ENCODE assay signal across 19 cellular contexts in genomic region chr20:9329356-9330092, GRCh38.
DNase-seq lines count a peak whose midpoint lies in the region; ATAC-seq, FAIRE-seq and TF ChIP-seq lines count a peak whose summit lies in the region.
"Had no signal": no experiment of that assay in that cellular context is flagged by ENCODE, and none has a peak within 500 bp of the region (broad histone marks: within the 10 kb centered on the region; RNA-seq: fewer than 3 reads in every experiment).

No MANE protein-coding gene starts in this region.

- H3K4me3 ChIP-seq in Caco-2 (ENCODE audit: low read depth, low read length) (no peak overlapping the region), IMR-90 (ENCODE audit: insufficient read depth, low read depth, low read length) (no peak overlapping the region), K562 (no peak overlapping the region), mucosa of rectum (ENCODE audit: low read length in 2 of 2) (peak overlapping the region in 1 of 2 donors; percentile 20), mammary epithelial cell (replicated peaks in 1 of 3; ENCODE audit: insufficient read depth in 1 of 3, low read depth in 2 of 3, low read length in 3 of 3) (no peak overlapping the region)
- H3K4me3 ChIP-seq: MG63 had no signal

- H3K4ac ChIP-seq in IMR-90 (ENCODE audit: low read depth, low read length), result no peak overlapping the region

- no peak overlapping the region for H4K5ac ChIP-seq in IMR-90 (ENCODE audit: low read depth, low read length)

- H3K36me3 Mint-ChIP-seq in Caco-2 (ENCODE audit: insufficient read depth, unreplicated experiment), result no peaks in the 10 kb centered on the region

- CTCF ChIA-PET in Caco-2 (lab: Charles Lee) (no interaction called here), IMR-90 (lab: Yijun Ruan, JAX) (interaction anchor here (1.1 kb wide), 1 partner anchor 115 kb away, joined by 5 read pairs; no protein-coding TSS in a partner anchor), K562 (lab: Yijun Ruan, JAX; ENCODE audit: low intra/inter-chr PET ratio) (no interaction called here), mammary epithelial cell (lab: Charles Lee; ENCODE audit: low non-redundant PET) (interaction anchor here (0.7 kb wide), 1 partner anchor 163 kb away, joined by 7 read pairs; no protein-coding TSS in a partner anchor)

- no CpG with 5 or more reads among the region's 4 CpGs for WGBS in IMR-90 (ENCODE audit: extremely low coverage in 2 of 2, insufficient read length in 1 of 2), 2 experiments
- WGBS in K562 (ENCODE audit: insufficient coverage, low coverage, missing lambda C conversion rate), result 6% methylated on average over 4 of the region's 4 CpGs
- WGBS in mammary epithelial cell (ENCODE audit: low coverage, missing lambda C conversion rate), result 60% methylated on average over 4 of the region's 4 CpGs

- POLR2A ChIA-PET in Caco-2 (lab: Charles Lee), result interaction anchor here (0.7 kb wide), 1 partner anchor 17 kb away, joined by 3 read pairs; no protein-coding TSS in a partner anchor
- POLR2A ChIA-PET in IMR-90 (lab: Charles Lee; ENCODE audit: unreplicated experiment), result no interaction called here
- POLR2A ChIA-PET in K562 (lab: Yijun Ruan, JAX), result no interaction called here

- DNase-seq in Caco-2, result peak; percentile 57 to 85
- DNase-seq in IMR-90, result no peak
- DNase-seq in K562 (ENCODE audit: extremely low read depth in 1 of 4, low spot score in 3 of 4), result no peak
- no peak for DNase-seq in globus pallidus (ENCODE audit: low spot score)
- no peak for DNase-seq in mammary epithelial cell
- DNase-seq: CD4-positive, alpha-beta T cell; EL; Karpas-422; MG63; NCI-H1048; NCI-H1436 treated with DMSO at 0.1 percent for 48 hours; NCI-H2081; NCI-H510A treated with DMSO at 0.1 percent for 48 hours; SIG-M5 had no signal

- no peak overlapping the region for H4K8ac ChIP-seq in IMR-90 (ENCODE audit: low read depth in 2 of 2, low read length in 2 of 2)

- H3K27ac ChIP-seq in IMR-90 (ENCODE audit: insufficient read depth, low read length), result no peak overlapping the region
- H3K27ac ChIP-seq in K562 (ENCODE audit: extremely low read depth, low read depth, low read length), result no peak overlapping the region
- peak overlapping the region; percentile 70 to 73 for H3K27ac ChIP-seq in mucosa of rectum (ENCODE audit: low read depth in 2 of 2, low read length in 2 of 2)
- H3K27ac ChIP-seq in mammary epithelial cell (ENCODE audit: insufficient read depth, low read depth, low read length), result no peak overlapping the region

- no peak overlapping the region for H2AK9ac ChIP-seq in IMR-90 (replicated peaks; ENCODE audit: low read depth, low read length, poor library complexity)

- no peak for TF ChIP-seq POLR2A in IMR-90 (IDR thresholded peaks at IDR 0.05; ENCODE audit: low read depth, low read length)
- TF ChIP-seq POLR2A in K562 (conservative IDR thresholded peaks at IDR 0.05), result no peak

- H3K9me1 ChIP-seq in IMR-90 (ENCODE audit: insufficient read depth, low read length) (peaks cover 4% of the 10 kb centered on the region; the same call in 1 of the 2 replicates), K562 (ENCODE audit: control insufficient read depth, insufficient read depth, low read length) (no peaks in the 10 kb centered on the region)

- H2BK120ac ChIP-seq in IMR-90 (ENCODE audit: low read depth, low read length), result no peak overlapping the region

- FAIRE-seq in K562 (lab: Jason Lieb, UNC), result no peak
- FAIRE-seq: A204.1, GM12891 had no signal

- H3K4me2 ChIP-seq in IMR-90 (ENCODE audit: low read depth, low read length), result no peak overlapping the region
- no peak overlapping the region for H3K4me2 ChIP-seq in K562 (ENCODE audit: insufficient read depth, low read length)
- H3K4me2 ChIP-seq in mammary epithelial cell (ENCODE audit: insufficient read depth, low read depth, low read length), result no peak overlapping the region

- no peaks in the 10 kb centered on the region for H3K27me3 Mint-ChIP-seq in Caco-2 (ENCODE audit: insufficient read depth, unreplicated experiment)
- H3K27me3 Mint-ChIP-seq: CD4-positive, alpha-beta T cell had no signal

- peaks cover 5% of the 10 kb centered on the region for H3K4me1 Mint-ChIP-seq in Caco-2 (ENCODE audit: low read depth, unreplicated experiment)

- no peak overlapping the region for H3K4me3 Mint-ChIP-seq in Caco-2 (ENCODE audit: unreplicated experiment)
- H3K4me3 Mint-ChIP-seq: CD4-positive, alpha-beta T cell had no signal

- dilution Hi-C loops in IMR-90 (cut with HindIII; ENCODE audit: low sequenced_read_pairs, unreplicated experiment), result no loop called here
- dilution Hi-C loops in mammary epithelial cell (cut with HindIII; ENCODE audit: low sequenced_read_pairs), result no loop called here

- H3K9me3 ChIP-seq in Caco-2, result no peaks in the 10 kb centered on the region
- no peaks in the 10 kb centered on the region for H3K9me3 ChIP-seq in IMR-90 (ENCODE audit: control insufficient read depth, insufficient read depth, low read length)
- no peaks in the 10 kb centered on the region for H3K9me3 ChIP-seq in K562 (replicated peaks; ENCODE audit: control insufficient read depth, insufficient read depth, low read depth, low read length)
- no peaks in the 10 kb centered on the region for H3K9me3 ChIP-seq in mucosa of rectum (ENCODE audit: control insufficient read depth in 2 of 2, low read length in 2 of 2)
- no peaks in the 10 kb centered on the region for H3K9me3 ChIP-seq in mammary epithelial cell (replicated peaks; ENCODE audit: insufficient read depth, low read length)
- H3K9me3 ChIP-seq: MG63 had no signal

- no peak overlapping the region for H3K18ac ChIP-seq in IMR-90 (ENCODE audit: low read depth, low read length)

- no peak overlapping the region for H2BK20ac ChIP-seq in IMR-90 (ENCODE audit: low read depth, low read length)

- peak; percentile 29; the same call in 1 of the 2 replicates for ATAC-seq in IMR-90 (ENCODE audit: low read depth)
- no peak for ATAC-seq in K562
- no peak for ATAC-seq in GM21723 (IDR thresholded peaks at IDR 0.05; ENCODE audit: unreplicated experiment)
- ATAC-seq in HG02571 (IDR thresholded peaks at IDR 0.05; ENCODE audit: unreplicated experiment), result no peak

- no peaks in the 10 kb centered on the region for H3K27me3 ChIP-seq in Caco-2 (replicated peaks; ENCODE audit: control insufficient read depth, insufficient read depth, low read length)
- H3K27me3 ChIP-seq in IMR-90 (ENCODE audit: control insufficient read depth, insufficient read depth, low read length), result no peaks in the 10 kb centered on the region
- no peaks in the 10 kb centered on the region for H3K27me3 ChIP-seq in K562 (ENCODE audit: control insufficient read depth in 2 of 2, insufficient read depth in 2 of 2, low read length in 2 of 2)
- H3K27me3 ChIP-seq in mucosa of rectum (ENCODE audit: control insufficient read depth in 2 of 2, insufficient read depth in 2 of 2, low read length in 2 of 2), result no peaks in the 10 kb centered on the region
- no peaks in the 10 kb centered on the region for H3K27me3 ChIP-seq in mammary epithelial cell (ENCODE audit: insufficient read depth, low read length)
- H3K27me3 ChIP-seq: MG63 had no signal

- H2BK15ac ChIP-seq in IMR-90 (ENCODE audit: low read depth, low read length), result no peak overlapping the region

- no peak for TF ChIP-seq RAD21 in IMR-90 (IDR thresholded peaks at IDR 0.05; ENCODE audit: low read length)
- TF ChIP-seq RAD21 in K562 (CRISPR knock-in tag; conservative IDR thresholded peaks at IDR 0.05 in 1 of 2, IDR thresholded peaks at IDR 0.05 in 1 of 2), result no peak

- no peak overlapping the region for H2AK5ac ChIP-seq in IMR-90 (ENCODE audit: low read depth, low read length)

- H3K9me3 Mint-ChIP-seq in Caco-2 (ENCODE audit: unreplicated experiment), result no peaks in the 10 kb centered on the region
- H3K9me3 Mint-ChIP-seq: CD4-positive, alpha-beta T cell had no signal

- H2BK5ac ChIP-seq in IMR-90 (ENCODE audit: low read depth, low read length, poor library complexity, severe bottlenecking), result no peak overlapping the region

- H3K9ac ChIP-seq in IMR-90 (ENCODE audit: low read depth, low read length), result no peak overlapping the region
- no peak overlapping the region for H3K9ac ChIP-seq in K562 (ENCODE audit: insufficient read depth in 1 of 2, low read depth in 2 of 2, low read length in 2 of 2)
- no peak overlapping the region for H3K9ac ChIP-seq in mucosa of rectum (ENCODE audit: low read depth in 1 of 2, low read length in 2 of 2)
- no peak overlapping the region for H3K9ac ChIP-seq in mammary epithelial cell (ENCODE audit: insufficient read depth, low read length)

- H3K23ac ChIP-seq in IMR-90 (ENCODE audit: low read depth, low read length), result no peak overlapping the region

- no peak overlapping the region for H3K14ac ChIP-seq in IMR-90 (replicated peaks; ENCODE audit: low read depth, low read length)

- H2AFZ ChIP-seq in IMR-90 (replicated peaks; ENCODE audit: low read length, poor library complexity) (no peak overlapping the region), K562 (ENCODE audit: low read depth, low read length) (no peak overlapping the region), mammary epithelial cell (ENCODE audit: low read depth, low read length) (no peak overlapping the region)

- TF ChIP-seq CTCF in Caco-2 (IDR thresholded peaks at IDR 0.05; ENCODE audit: insufficient read depth in 1 of 2, low read depth in 1 of 2, low read length in 1 of 2, severe bottlenecking in 1 of 2, unreplicated experiment in 1 of 2) (no peak), IMR-90 (conservative IDR thresholded peaks at IDR 0.05; ENCODE audit: low read depth, low read length) (no peak), K562 (IDR thresholded peaks at IDR 0.05 in 2 of 3, conservative IDR thresholded peaks at IDR 0.05 in 1 of 3; ENCODE audit: insufficient read depth in 2 of 3, low read depth in 1 of 3, low read length in 3 of 3) (no peak), mammary epithelial cell (conservative IDR thresholded peaks at IDR 0.05 in 1 of 2, IDR thresholded peaks at IDR 0.05 in 1 of 2; ENCODE audit: extremely low read depth in 1 of 2, insufficient read depth in 1 of 2, low read depth in 1 of 2, low read length in 2 of 2) (no peak)

- no peak for TF ChIP-seq EP300 in K562 (IDR thresholded peaks at IDR 0.05; ENCODE audit: low read length)

- peaks cover 33 to 55% of the 10 kb centered on the region in 2 experiments for H3K79me1 ChIP-seq in IMR-90 (ENCODE audit: low read depth in 1 of 2, low read length in 2 of 2)

- H3K36me3 ChIP-seq in Caco-2 (ENCODE audit: control insufficient read depth, insufficient read depth, low read length) (no peaks in the 10 kb centered on the region), IMR-90 (ENCODE audit: control insufficient read depth, insufficient read depth, low read length) (peaks cover 2% of the 10 kb centered on the region; the same call in 1 of the 2 replicates), K562 (ENCODE audit: control insufficient read depth, insufficient read depth, low read length) (no peaks in the 10 kb centered on the region), mucosa of rectum (ENCODE audit: control insufficient read depth in 2 of 2, insufficient read depth in 2 of 2, low read length in 2 of 2) (no peaks in the 10 kb centered on the region), mammary epithelial cell (ENCODE audit: insufficient read depth, low read length) (no peaks in the 10 kb centered on the region)
- H3K36me3 ChIP-seq: MG63 had no signal

- in situ Hi-C loops in IMR-90 (cut with MboI; ENCODE audit: low sequenced_read_pairs) (no loop called here), K562 (cut with MboI) (no loop called here), mammary epithelial cell (cut with MboI; ENCODE audit: low sequenced_read_pairs in 2 of 2) (no loop called here)

- no peak overlapping the region for H4K91ac ChIP-seq in IMR-90 (ENCODE audit: insufficient read depth, low read depth, low read length)

- H4K20me1 ChIP-seq in IMR-90 (ENCODE audit: insufficient read depth, low read length) (0 out of 2 replicates have a peak, but pooled peaks cover 4% of the 10 kb centered on the region), K562 (replicated peaks; ENCODE audit: control insufficient read depth, insufficient read depth, low read length) (no peaks in the 10 kb centered on the region), mammary epithelial cell (ENCODE audit: insufficient read depth, low read length) (no peaks in the 10 kb centered on the region)

- no TSS peak for BruUV-seq in Caco-2 (replicated peaks; lab: Mats Ljungman, UMichigan)
- no TSS peak for BruUV-seq in IMR-90 (replicated peaks; lab: Mats Ljungman, UMichigan)
- no TSS peak for BruUV-seq in K562 (replicated peaks; lab: Mats Ljungman, UMichigan)
- BruUV-seq in mammary epithelial cell (replicated peaks; lab: Mats Ljungman, UMichigan), result no TSS peak

- no peak overlapping the region for H3K27ac Mint-ChIP-seq in Caco-2 (ENCODE audit: unreplicated experiment)
- H3K27ac Mint-ChIP-seq: CD4-positive, alpha-beta T cell had no signal

- H3K56ac ChIP-seq in IMR-90 (ENCODE audit: extremely low read depth, insufficient read depth, low read length), result no peak overlapping the region

- peaks cover 56% of the 10 kb centered on the region for H3K4me1 ChIP-seq in Caco-2
- peaks cover 8% of the 10 kb centered on the region; the same call in 1 of the 2 replicates for H3K4me1 ChIP-seq in IMR-90 (ENCODE audit: control insufficient read depth, insufficient read depth, low read length)
- H3K4me1 ChIP-seq in K562 (replicated peaks in 1 of 2; ENCODE audit: control insufficient read depth in 2 of 2, insufficient read depth in 2 of 2, low read length in 2 of 2), result no peaks in the 10 kb centered on the region
- H3K4me1 ChIP-seq in mucosa of rectum (ENCODE audit: control insufficient read depth in 2 of 2, insufficient read depth in 2 of 2, low read length in 2 of 2), result peaks cover 16 to 47% of the 10 kb centered on the region in 2 donors
- H3K4me1 ChIP-seq in mammary epithelial cell (ENCODE audit: insufficient read depth, low read length), result no peaks in the 10 kb centered on the region

- intact Hi-C loops in Caco-2 (cut with micrococcal nuclease; ENCODE audit: unreplicated experiment), result loop anchor here (10.0 kb wide), 1 partner anchor 55 kb away; no protein-coding TSS in a partner anchor
- intact Hi-C loops in IMR-90 (cut with micrococcal nuclease), result no loop called here
- intact Hi-C loops in K562 (cut with micrococcal nuclease), result no loop called here
- intact Hi-C loops in mammary epithelial cell (cut with micrococcal nuclease), result no loop called here

- H3K79me2 ChIP-seq in K562 (ENCODE audit: control insufficient read depth, insufficient read depth, low read length), result no peaks in the 10 kb centered on the region
- H3K79me2 ChIP-seq in mammary epithelial cell (ENCODE audit: insufficient read depth, low read length), result no peaks in the 10 kb centered on the region

Comparison
In these comparisons a context has a peak if more than half of its experiments do, and no peak if none do; other contexts are left out.
1. DNase-seq: peak in Caco-2 (2 of 2); none in IMR-90 (single experiment), K562 (0 of 4), globus pallidus (single experiment) and mammary epithelial cell (single experiment).
2. H3K27ac ChIP-seq: peak in mucosa of rectum (2 of 2); none in IMR-90 (single experiment), K562 (single experiment) and mammary epithelial cell (single experiment).
3. CTCF ChIA-PET loops: an anchor here in IMR-90 (1.1 kb wide) and mammary epithelial cell (0.7 kb wide); none called in Caco-2 and K562.